ENCODE assay signal across 23 cellular contexts in the genomic region with DNA sequence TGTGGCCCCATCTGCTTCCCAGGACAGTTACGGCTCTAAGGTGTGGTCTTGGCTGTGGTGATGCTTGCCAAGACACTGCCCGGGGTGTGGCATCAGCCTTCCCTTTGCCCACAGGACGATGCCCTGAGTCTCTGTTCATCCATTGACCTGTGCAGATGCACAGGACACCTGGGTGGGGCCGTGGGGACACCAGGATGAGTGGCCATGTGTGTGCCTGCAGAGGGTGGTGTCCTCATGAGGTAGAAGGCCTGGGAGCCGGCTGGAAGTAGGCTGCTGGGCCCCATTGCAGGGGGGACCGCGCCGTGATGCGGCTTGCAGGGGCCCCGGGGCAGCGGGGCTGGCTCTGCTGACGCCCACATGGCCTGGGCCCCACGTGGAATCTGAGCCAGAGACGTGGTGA. TPM values are rescaled to one million over a fixed set of nuclear protein-coding genes. Genes with fewer than 3 reads are reported as not detected.
A peak's percentile ranks its signal among the peaks of the same experiment; 100 is the strongest.
DNase-seq lines count a peak whose midpoint lies in the region; ATAC-seq, FAIRE-seq and TF ChIP-seq lines count a peak whose summit lies in the region.
"Had no signal": no experiment of that assay in that cellular context is flagged by ENCODE, and none has a peak within 500 bp of the region (broad histone marks: within the 10 kb centered on the region; RNA-seq: fewer than 3 reads in every experiment).

No MANE protein-coding gene starts in this region.

- H3K4me3 ChIP-seq in HEK293 (ENCODE audit: low read depth, low read length): no peak overlapping the region
- no peak overlapping the region for H3K4me3 ChIP-seq in kidney (ENCODE audit: low read length in 2 of 2)
- no peak overlapping the region for H3K4me3 ChIP-seq in sigmoid colon
- H3K4me3 ChIP-seq: HAP-1, PC-9 had no signal

- H3K9me3 ChIP-seq in HEK293 (ENCODE audit: control insufficient read depth, insufficient read depth, low read depth, low read length) (no peaks in the 10 kb centered on the region), kidney (ENCODE audit: control insufficient read depth in 1 of 2, low read length in 2 of 2) (no peaks in the 10 kb centered on the region), sigmoid colon (no peaks in the 10 kb centered on the region)
- H3K9me3 ChIP-seq: BE2C, HAP-1 had no signal

- no peak for TF ChIP-seq EP300 in sigmoid colon (IDR thresholded peaks at IDR 0.05)

- no peaks in the 10 kb centered on the region for H3K9me3 Mint-ChIP-seq in activated naive CD4-positive, alpha-beta T cell treated with anti-CD3 and anti-CD28 coated beads, Interleukin-2, amount 10 ng/mL, durations not matched to agents 7 days and 5 days
- H3K9me3 Mint-ChIP-seq: CD4-positive, alpha-beta memory T cell had no signal

- no peak for FAIRE-seq in kidney (lab: Jason Lieb, UNC)
- FAIRE-seq: GM19239 had no signal

- no peak overlapping the region for H3K27ac Mint-ChIP-seq in activated naive CD4-positive, alpha-beta T cell treated with anti-CD3 and anti-CD28 coated beads, Interleukin-2, amount 10 ng/mL, durations not matched to agents 7 days and 5 days
- H3K27ac Mint-ChIP-seq: CD4-positive, alpha-beta memory T cell had no signal

- no peak for ATAC-seq in GM21529 (IDR thresholded peaks at IDR 0.05; ENCODE audit: unreplicated experiment)
- ATAC-seq in GM19351 (IDR thresholded peaks at IDR 0.05; ENCODE audit: unreplicated experiment): no peak

- WGBS in sigmoid colon, 2 donors: 61 to 85% methylated on average over 14 of the region's 14 CpGs

- H3K36me3 Mint-ChIP-seq in activated naive CD4-positive, alpha-beta T cell treated with anti-CD3 and anti-CD28 coated beads, Interleukin-2, amount 10 ng/mL, durations not matched to agents 7 days and 5 days: no peaks in the 10 kb centered on the region
- H3K36me3 Mint-ChIP-seq: CD4-positive, alpha-beta memory T cell; IgD-negative memory B cell had no signal

- no peaks in the 10 kb centered on the region for H3K36me3 ChIP-seq in HEK293 (ENCODE audit: control insufficient read depth in 2 of 2, insufficient read depth in 1 of 2, low read length in 2 of 2)
- no peaks in the 10 kb centered on the region for H3K36me3 ChIP-seq in kidney (ENCODE audit: control insufficient read depth in 1 of 2, insufficient read depth in 2 of 2, low read length in 2 of 2)
- no peaks in the 10 kb centered on the region for H3K36me3 ChIP-seq in sigmoid colon
- H3K36me3 ChIP-seq: BE2C, HAP-1 had no signal

- no peak for TF ChIP-seq POLR2A in sigmoid colon (IDR thresholded peaks at IDR 0.05)

- peaks cover 5% of the 10 kb centered on the region for H3K4me1 Mint-ChIP-seq in activated naive CD4-positive, alpha-beta T cell treated with anti-CD3 and anti-CD28 coated beads, Interleukin-2, amount 10 ng/mL, durations not matched to agents 7 days and 5 days

- intact Hi-C loops in kidney (cut with DNase I) (no loop called here), sigmoid colon (cut with DNase I) (no loop called here)

- H3K9ac ChIP-seq in kidney (ENCODE audit: low read length in 2 of 2): no peak overlapping the region

- POLR2A ChIA-PET in HEK293 (lab: Yijun Ruan, JAX): no interaction called here

- no peak overlapping the region for H3K27ac ChIP-seq in HEK293 (ENCODE audit: extremely low read depth, low read depth, low read length)
- H3K27ac ChIP-seq in kidney (ENCODE audit: low read depth in 2 of 2, low read length in 2 of 2): no peak overlapping the region
- no peak overlapping the region for H3K27ac ChIP-seq in sigmoid colon
- H3K27ac ChIP-seq: HL-60, PC-9 had no signal

- no peaks in the 10 kb centered on the region for H3K27me3 ChIP-seq in sigmoid colon
- H3K27me3 ChIP-seq: BE2C had no signal

- peak; percentile 14 for DNase-seq in activated naive CD4-positive, alpha-beta T cell treated with anti-CD3 and anti-CD28 coated beads, Interleukin-2, amount 10 ng/mL, durations not matched to agents 7 days and 5 days
- DNase-seq in activated naive CD4-positive, alpha-beta T cell treated with anti-CD3 and anti-CD28 coated beads, Interleukin-2, amount 50 U/mL, for 16 hours: no peak
- DNase-seq in kidney (peak; percentile 29), sigmoid colon (peak; percentile 34), iPS-NIHi11 (ENCODE audit: low spot score) (no peak)
- DNase-seq: BE2C; CD4-positive, alpha-beta memory T cell; DMS153; GDM1; Karpas-422; NCI-H1048; NCI-H1436 treated with DMSO at 0.1 percent for 48 hours; NCI-H2029 treated with DMSO at 0.1 percent for 48 hours; NCI-H2171; NCI-H526; PC-9 had no signal

- CTCF ChIA-PET in activated naive CD4-positive, alpha-beta T cell treated with anti-CD3 and anti-CD28 coated beads, Interleukin-2, amount 10 ng/mL, durations not matched to agents 7 days and 5 days (lab: Charles Lee): no interaction called here
- CTCF ChIA-PET in HEK293 (lab: Yijun Ruan, JAX): no interaction called here

- H3K27me3 Mint-ChIP-seq in activated naive CD4-positive, alpha-beta T cell treated with anti-CD3 and anti-CD28 coated beads, Interleukin-2, amount 10 ng/mL, durations not matched to agents 7 days and 5 days: peaks cover 16% of the 10 kb centered on the region
- H3K27me3 Mint-ChIP-seq: CD4-positive, alpha-beta memory T cell had no signal

- H3K4me1 ChIP-seq in HEK293 (ENCODE audit: control insufficient read depth, insufficient read depth, low read length): no peaks in the 10 kb centered on the region
- no peaks in the 10 kb centered on the region for H3K4me1 ChIP-seq in kidney (ENCODE audit: control insufficient read depth in 1 of 2, insufficient read depth in 1 of 2, low read depth in 1 of 2, low read length in 2 of 2)
- no peaks in the 10 kb centered on the region for H3K4me1 ChIP-seq in sigmoid colon
- H3K4me1 ChIP-seq: BE2C, HAP-1 had no signal

- TF ChIP-seq CTCF in HEK293 (tag by site-specific recombination; IDR thresholded peaks at IDR 0.05) (no peak), kidney (IDR thresholded peaks at IDR 0.05; ENCODE audit: borderline replicate concordance, extremely low read depth, insufficient read depth) (no peak), sigmoid colon (IDR thresholded peaks at IDR 0.05) (no peak)

- H3K4me3 Mint-ChIP-seq in activated naive CD4-positive, alpha-beta T cell treated with anti-CD3 and anti-CD28 coated beads, Interleukin-2, amount 10 ng/mL, durations not matched to agents 7 days and 5 days: no peak overlapping the region
- H3K4me3 Mint-ChIP-seq: CD4-positive, alpha-beta memory T cell; IgD-negative memory B cell had no signal

TF ChIP-seq in HEK293, 187 proteins besides CTCF, POLR2A, EP300 and RAD21:
- peak; percentile 50; the same call in 1 of the 2 replicates for TF ChIP-seq KLF1 (tag by site-specific recombination; IDR thresholded peaks at IDR 0.05)
- TF ChIP-seq PRDM1 (tag by site-specific recombination; IDR thresholded peaks at IDR 0.05): no peak

RNA-seq across cellular contexts. Expression of gene PWWP2B, which starts 22.4 kb away (rescaled TPM):
- total RNA-seq in kidney (24.3 TPM), sigmoid colon (10 to 100 TPM in 1 of 4 donors, 1 to 10 TPM in 3; 7.7 to 10.2 (median 9.3) TPM)
- polyA plus RNA-seq in kidney (ENCODE audit: insufficient read depth, low read depth, low replicate concordance) (12.9 TPM), sigmoid colon (10 to 100 TPM; 27.0 to 50.8 (median 28.2) TPM)

RNA-seq across cellular contexts. Expression of gene LRRC27, which starts 42.6 kb away (rescaled TPM):
- total RNA-seq in kidney: 14.6 TPM
- polyA plus RNA-seq in kidney (ENCODE audit: insufficient read depth, low read depth, low replicate concordance): 14.4 TPM
- total RNA-seq in sigmoid colon: 10 to 100 TPM in 1 of 4 donors, 1 to 10 TPM in 3; 6.1 to 15.5 (median 8.1) TPM
- 1 to 10 TPM; 1.4 to 6.2 (median 1.8) TPM for polyA plus RNA-seq in sigmoid colon

Comparison
In these comparisons a context has a peak if more than half of its experiments do, and no peak if none do; other contexts are left out.
1. DNase-seq: peak in activated naive CD4-positive, alpha-beta T cell treated with anti-CD3 and anti-CD28 coated beads, Interleukin-2, amount 10 ng/mL, durations not matched to agents 7 days and 5 days (single experiment), kidney (single experiment) and sigmoid colon (single experiment); none in activated naive CD4-positive, alpha-beta T cell treated with anti-CD3 and anti-CD28 coated beads, Interleukin-2, amount 50 U/mL, for 16 hours (single experiment) and iPS-NIHi11 (single experiment).